ENCODE assay signal across 29 cellular contexts in genomic region chr1:236253918-236254637, GRCh38.
"Had no signal": no experiment of that assay in that cellular context is flagged by ENCODE, and none has a peak within 500 bp of the region (broad histone marks: within the 10 kb centered on the region; RNA-seq: fewer than 3 reads in every experiment).

No MANE protein-coding gene starts in this region.

- H3K9ac ChIP-seq: parathyroid adenoma had no signal

- H2AFZ ChIP-seq: parathyroid adenoma had no signal

- H3K4me3 Mint-ChIP-seq: activated CD4-positive, alpha-beta memory T cell treated with anti-CD3 and anti-CD28 coated beads, Interleukin-2, amount 10 ng/mL, durations not matched to agents 7 days and 5 days; activated CD4-positive, alpha-beta T cell treated with anti-CD3 and anti-CD28 coated beads, Interleukin-2, amount 10 ng/mL, durations not matched to agents 7 days and 5 days; activated naive CD4-positive, alpha-beta T cell treated with anti-CD3 and anti-CD28 coated beads, Interleukin-2, amount 50 U/mL, for 24 hours; activated T-cell treated with anti-CD3 and anti-CD28 coated beads, Interleukin-2, amount 50 U/mL, for 4 hours; activated T-helper 17 cell treated with anti-CD3 and anti-CD28 coated beads, Interleukin-2, amount 50 U/mL, for 72 hours; central memory CD8-positive, alpha-beta T cell; stimulated activated memory B cell treated with anti-CD40 and anti-IgM and Interleukin-4, amounts not matched to agents 10 μg/mL and 1 μg/mL and 100 μg/mL, for 72 hours; T-cell; T-helper 2 cell treated with Interferon-gamma antibody and Interleukin-4, amounts not matched to agents 5 μg/mL and 100 μg/mL, for 36 hours; WTC11 had no signal

- H3K27ac Mint-ChIP-seq: activated CD4-positive, alpha-beta memory T cell treated with anti-CD3 and anti-CD28 coated beads, Interleukin-2, amount 10 ng/mL, durations not matched to agents 7 days and 5 days; activated CD4-positive, alpha-beta T cell treated with anti-CD3 and anti-CD28 coated beads, Interleukin-2, amount 10 ng/mL, durations not matched to agents 7 days and 5 days; activated naive CD4-positive, alpha-beta T cell treated with anti-CD3 and anti-CD28 coated beads, Interleukin-2, amount 50 U/mL, for 24 hours; activated T-helper 17 cell treated with anti-CD3 and anti-CD28 coated beads, Interleukin-2, amount 50 U/mL, for 72 hours; stimulated activated memory B cell treated with anti-CD40 and anti-IgM and Interleukin-4, amounts not matched to agents 10 μg/mL and 1 μg/mL and 100 μg/mL, for 72 hours; T-cell; T-helper 2 cell treated with Interferon-gamma antibody and Interleukin-4, amounts not matched to agents 5 μg/mL and 100 μg/mL, for 36 hours; WTC11 had no signal

- DNase-seq: activated CD4-positive, alpha-beta memory T cell treated with anti-CD3 and anti-CD28 coated beads, Interleukin-2, amount 10 ng/mL, durations not matched to agents 7 days and 5 days; activated CD4-positive, alpha-beta T cell treated with anti-CD3 and anti-CD28 coated beads for 1 hour; activated CD4-positive, alpha-beta T cell treated with anti-CD3 and anti-CD28 coated beads, Interleukin-2, amount 10 ng/mL, durations not matched to agents 7 days and 5 days; activated T-cell treated with anti-CD3 and anti-CD28 coated beads, Interleukin-2, amount 50 U/mL, for 4 hours; dermis blood vessel endothelial cell; effector CD4-positive, alpha-beta T cell; esophagus squamous epithelium; foreskin melanocyte; islet precursor cell; midbrain; naive thymus-derived CD4-positive, alpha-beta T cell; psoas muscle; stimulated activated CD4-positive, alpha-beta T cell treated with anti-CD3 and anti-CD28 coated beads, Interleukin-1b, Interleukin-23, amount 100 ng/mL, for 48 hours; stimulated activated CD4-positive, alpha-beta T cell treated with anti-CD3 and anti-CD28 coated beads, Interleukin-4, amount 100 ng/mL, for 4 hours; stimulated activated CD8-positive, alpha-beta memory T cell treated with anti-CD3 and anti-CD28 coated beads, Interleukin-4, amount 100 ng/mL, for 48 hours; stomach; T-cell; thyroid gland had no signal

- H3K27ac ChIP-seq: esophagus squamous epithelium, parathyroid adenoma, psoas muscle, stomach, thyroid gland had no signal

- ATAC-seq: activated T-cell treated with anti-CD3 and anti-CD28 coated beads, Interleukin-2, amount 50 U/mL, for 4 hours; activated T-helper 17 cell treated with anti-CD3 and anti-CD28 coated beads, Interleukin-2, amount 50 U/mL, for 72 hours; naive thymus-derived CD4-positive, alpha-beta T cell; psoas muscle; stimulated activated memory B cell treated with anti-CD40 and anti-IgM and Interleukin-4, amounts not matched to agents 10 μg/mL and 1 μg/mL and 100 μg/mL, for 72 hours; T-cell; WTC11 had no signal

- H3K4me3 ChIP-seq: esophagus squamous epithelium, psoas muscle, smooth muscle cell, stomach, thyroid gland had no signal

- H3K4me2 ChIP-seq: smooth muscle cell had no signal

- H3K4me1 Mint-ChIP-seq: activated CD4-positive, alpha-beta memory T cell treated with anti-CD3 and anti-CD28 coated beads, Interleukin-2, amount 10 ng/mL, durations not matched to agents 7 days and 5 days; WTC11 had no signal

- H3K27me3 Mint-ChIP-seq: activated CD4-positive, alpha-beta memory T cell treated with anti-CD3 and anti-CD28 coated beads, Interleukin-2, amount 10 ng/mL, durations not matched to agents 7 days and 5 days; activated CD4-positive, alpha-beta T cell treated with anti-CD3 and anti-CD28 coated beads, Interleukin-2, amount 10 ng/mL, durations not matched to agents 7 days and 5 days; activated naive CD4-positive, alpha-beta T cell treated with anti-CD3 and anti-CD28 coated beads, Interleukin-2, amount 50 U/mL, for 24 hours; activated T-helper 17 cell treated with anti-CD3 and anti-CD28 coated beads, Interleukin-2, amount 50 U/mL, for 72 hours; central memory CD8-positive, alpha-beta T cell; naive thymus-derived CD4-positive, alpha-beta T cell; stimulated activated memory B cell treated with anti-CD40 and anti-IgM and Interleukin-4, amounts not matched to agents 10 μg/mL and 1 μg/mL and 100 μg/mL, for 72 hours; T-cell had no signal

- H3K27me3 ChIP-seq: esophagus squamous epithelium, stomach, thyroid gland had no signal

- H3K4me1 ChIP-seq: parathyroid adenoma had no signal

- H3K9me3 ChIP-seq: thyroid gland had no signal

- FAIRE-seq: bronchial epithelial cell, colon, TTC549 had no signal
